In the genomic region with DNA sequence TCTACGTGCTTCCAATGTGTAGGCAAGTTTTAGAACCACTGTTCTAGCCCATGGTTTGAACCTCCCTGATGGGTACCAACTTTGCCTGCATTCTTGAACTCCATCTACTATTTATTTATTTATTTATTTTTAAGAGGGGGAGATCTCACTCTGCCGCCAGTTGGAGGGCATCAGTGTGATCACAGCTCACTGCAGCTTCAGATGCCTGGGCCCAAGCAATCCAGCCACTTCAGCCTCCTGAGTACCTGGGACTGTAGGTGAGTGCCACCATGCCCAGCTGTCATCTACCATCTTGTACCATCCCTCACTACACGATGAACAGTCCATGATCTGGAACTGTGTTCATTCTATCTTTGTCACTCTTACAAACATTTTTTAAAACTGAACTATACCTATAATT, we compare ENCODE assay signal across 1 cellular context.
TF ChIP-seq lines count a peak whose summit lies in the region.

No MANE protein-coding gene starts in this region.

TF ChIP-seq in HCT116, 20 proteins besides CTCF, POLR2A, EP300 and RAD21 (continued from another document):
- TF ChIP-seq REST (IDR thresholded peaks at IDR 0.05; ENCODE audit: low read depth) (no peak), EZH2phosphoT487 (IDR thresholded peaks at IDR 0.05; ENCODE audit: borderline replicate concordance) (no peak), TCF7L2 (IDR thresholded peaks at IDR 0.05; ENCODE audit: borderline replicate concordance, extremely low read depth, insufficient read depth, insufficient read length) (no peak), POLR2AphosphoS5 (IDR thresholded peaks at IDR 0.05; ENCODE audit: low read depth, low read length) (no peak), SRF (IDR thresholded peaks at IDR 0.05; ENCODE audit: low read depth) (no peak), EGR1 (IDR thresholded peaks at IDR 0.05; ENCODE audit: low read depth) (no peak), SIN3A (IDR thresholded peaks at IDR 0.05; ENCODE audit: low read depth) (no peak), ELF1 (IDR thresholded peaks at IDR 0.05; ENCODE audit: borderline replicate concordance, low read depth) (no peak), CBX3 (IDR thresholded peaks at IDR 0.05; ENCODE audit: low read depth) (no peak)
